Comparison of ENCODE assay signal across 8 cellular contexts in the genomic region with DNA sequence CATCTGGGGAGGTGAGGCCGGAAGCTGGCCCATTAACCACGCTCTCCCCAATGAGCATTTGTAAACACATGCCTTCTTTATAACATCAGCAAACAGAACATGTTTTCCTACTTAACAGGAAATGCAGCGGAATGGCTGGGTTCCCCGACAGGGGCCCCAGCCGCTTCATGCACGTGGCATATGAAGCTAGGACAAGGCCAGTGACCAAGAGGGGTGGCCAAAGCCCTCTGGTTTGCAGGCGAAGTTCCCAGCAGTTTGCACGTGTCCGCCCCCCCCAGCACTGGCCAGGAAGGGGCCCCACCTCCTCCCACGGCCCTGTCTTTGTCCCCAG. TPM values are rescaled to one million over a fixed set of nuclear protein-coding genes. Genes with fewer than 3 reads are reported as not detected.
DNase-seq lines count a peak whose midpoint lies in the region; ATAC-seq and TF ChIP-seq lines count a peak whose summit lies in the region.

No MANE protein-coding gene starts in this region.

- no peak for ATAC-seq in stimulated activated naive B cell treated with anti-CD40 and anti-IgM and Interleukin-4, amounts not matched to agents 10 μg/mL and 1 μg/mL and 100 μg/mL, for 72 hours (replicated peaks)
- ATAC-seq in GM21381 (IDR thresholded peaks at IDR 0.05; ENCODE audit: unreplicated experiment) (no peak), GM18511 (IDR thresholded peaks at IDR 0.05; ENCODE audit: unreplicated experiment) (no peak)

- H3K4me1 ChIP-seq in adrenal gland (replicated peaks in 1 of 2) = peaks cover 15 to 19% of the 10 kb centered on the region in 2 donors

- H3K9me3 ChIP-seq in adrenal gland (replicated peaks in 1 of 3) (no peaks in the 10 kb centered on the region), WERI-Rb-1 (ENCODE audit: severe bottlenecking) (no peaks in the 10 kb centered on the region)

- H3K36me3 ChIP-seq in H7 (replicated peaks; ENCODE audit: control insufficient read depth, insufficient read depth, low read length) (no peaks in the 10 kb centered on the region), adrenal gland (replicated peaks in 1 of 2) (no peaks in the 10 kb centered on the region), WERI-Rb-1 (no peaks in the 10 kb centered on the region)

- intact Hi-C loops in adrenal gland (cut with DNase I) = loop anchor here in 1 of 2 donors (10.0 kb wide), 1 partner anchor 148 kb away; a partner anchor contains a TSS

- no peaks in the 10 kb centered on the region for H3K9me3 Mint-ChIP-seq in stimulated activated naive B cell treated with anti-CD40 and anti-IgM and Interleukin-4, amounts not matched to agents 10 μg/mL and 1 μg/mL and 100 μg/mL, for 72 hours

- no peaks in the 10 kb centered on the region for H3K36me3 Mint-ChIP-seq in stimulated activated naive B cell treated with anti-CD40 and anti-IgM and Interleukin-4, amounts not matched to agents 10 μg/mL and 1 μg/mL and 100 μg/mL, for 72 hours

- TF ChIP-seq POLR2A in adrenal gland (IDR thresholded peaks at IDR 0.05) = no peak

- H3K27ac Mint-ChIP-seq in stimulated activated naive B cell treated with anti-CD40 and anti-IgM and Interleukin-4, amounts not matched to agents 10 μg/mL and 1 μg/mL and 100 μg/mL, for 72 hours = peak overlapping the region; percentile 84

- H3K4me3 ChIP-seq in H7 (ENCODE audit: insufficient read depth, low read depth, low read length) (no peak overlapping the region), adrenal gland (no peak overlapping the region), WERI-Rb-1 (ENCODE audit: low read depth, low read length) (no peak overlapping the region)

- H3K27me3 ChIP-seq in H7 (ENCODE audit: control insufficient read depth, insufficient read depth, low read length) = 0 out of 2 replicates have a peak, but pooled peaks cover 2% of the 10 kb centered on the region
- no peaks in the 10 kb centered on the region for H3K27me3 ChIP-seq in adrenal gland
- H3K27me3 ChIP-seq in WERI-Rb-1 (ENCODE audit: insufficient read depth, low read depth, severe bottlenecking) = peaks cover 51% of the 10 kb centered on the region

- peak overlapping the region; percentile 67 to 71 for H3K4me3 Mint-ChIP-seq in stimulated activated naive B cell treated with anti-CD40 and anti-IgM and Interleukin-4, amounts not matched to agents 10 μg/mL and 1 μg/mL and 100 μg/mL, for 72 hours

- H3K27me3 Mint-ChIP-seq in stimulated activated naive B cell treated with anti-CD40 and anti-IgM and Interleukin-4, amounts not matched to agents 10 μg/mL and 1 μg/mL and 100 μg/mL, for 72 hours = peaks cover 20 to 26% of the 10 kb centered on the region in 2 donors

- H3K27ac ChIP-seq in adrenal gland (peak overlapping the region in 4 of 5 donors; percentile 74 to 91 (median 80)), WERI-Rb-1 (no peak overlapping the region)

- WGBS in adrenal gland, 4 donors = 16 to 48% (median 19%) methylated on average over 3 to 10 of the region's 10 CpGs

- no peak for TF ChIP-seq CTCF in adrenal gland (IDR thresholded peaks at IDR 0.05)
- TF ChIP-seq CTCF in WERI-Rb-1 (IDR thresholded peaks at IDR 0.05; ENCODE audit: low read depth, low read length) = no peak

- DNase-seq in H7 (peak; percentile 72), adrenal gland (peak in 6 of 7 donors; percentile 42 to 65 (median 48)), islet precursor cell (peak; percentile 86), T-helper 1 cell (no peak), WERI-Rb-1 (no peak)
- DNase-seq in stimulated activated naive B cell treated with anti-CD40 and anti-IgM and Interleukin-4, amounts not matched to agents 10 μg/mL and 1 μg/mL and 100 μg/mL, for 72 hours = no peak

- H3K4me1 Mint-ChIP-seq in stimulated activated naive B cell treated with anti-CD40 and anti-IgM and Interleukin-4, amounts not matched to agents 10 μg/mL and 1 μg/mL and 100 μg/mL, for 72 hours = peaks cover 20 to 26% of the 10 kb centered on the region in 2 donors

RNA-seq across cellular contexts. Expression of a gene that starts 38.7 kb away (rescaled TPM):
- total RNA-seq in H7 (2014; rRNA removed; shearing (Covaris generic)) = not detected in 2 replicates
- total RNA-seq in adrenal gland = not detected
- polyA plus RNA-seq in adrenal gland = not detected

Comparison
In these comparisons a context has a peak if more than half of its experiments do, and no peak if none do; other contexts are left out.
1. DNase-seq: peak in H7 (single experiment), adrenal gland (6 of 7) and islet precursor cell (single experiment); none in stimulated activated naive B cell treated with anti-CD40 and anti-IgM and Interleukin-4, amounts not matched to agents 10 μg/mL and 1 μg/mL and 100 μg/mL, for 72 hours (single experiment), T-helper 1 cell (0 of 5) and WERI-Rb-1 (single experiment).